In genomic region chr15:74497584-74497983, GRCh38 we compare ENCODE assay signal across 13 cellular contexts. TPM values are rescaled to one million over a fixed set of nuclear protein-coding genes. Genes with fewer than 3 reads are reported as not detected.
A peak's percentile ranks its signal among the peaks of the same experiment; 100 is the strongest.
DNase-seq lines count a peak whose midpoint lies in the region; ATAC-seq, FAIRE-seq and TF ChIP-seq lines count a peak whose summit lies in the region.
"Had no signal": no experiment of that assay in that cellular context is flagged by ENCODE, and none has a peak within 500 bp of the region (broad histone marks: within the 10 kb centered on the region; RNA-seq: fewer than 3 reads in every experiment).

No MANE protein-coding gene starts in this region.

- H2AFZ ChIP-seq in GM12878 (ENCODE audit: control insufficient read depth, low read depth, low read length), result no peak overlapping the region

- BruUV-seq in GM12878 (replicated peaks; lab: Mats Ljungman, UMichigan), result TSS peak; percentile 40

- DNase-seq in AG10803 (ENCODE audit: low read depth) (peak; percentile 12), MG63 (peak; percentile 35), NCI-H2227 treated with DMSO at 0.1 percent for 48 hours (lab: John Stamatoyannopoulos, UW) (peak; percentile 13), GM12878 (ENCODE audit: low read depth, low spot score) (peak; percentile 26), AML-193 (lab: John Stamatoyannopoulos, UW) (no peak), SW 1271 (lab: John Stamatoyannopoulos, UW) (no peak), foreskin melanocyte (no peak)
- no peak for DNase-seq in activated CD8-positive, alpha-beta memory T cell treated with anti-CD3 and anti-CD28 coated beads, Interleukin-2, amount 50 U/mL, for 4 hours
- DNase-seq: activated CD4-positive, alpha-beta T cell treated with anti-CD3 and anti-CD28 coated beads, Interleukin-2, amount 50 U/mL, for 4 hours; effector memory CD8-positive, alpha-beta T cell; IMR-90; naive thymus-derived CD4-positive, alpha-beta T cell; stimulated activated naive CD8-positive, alpha-beta T cell treated with anti-CD3 and anti-CD28 coated beads, Interleukin-15, Interleukin-2, amounts not matched to agents 100 U/mL and 50 U/mL, for 24 hours had no signal

- POLR2A ChIA-PET in GM12878 (lab: Charles Lee), result no interaction called here

- no peaks in the 10 kb centered on the region for H3K4me1 ChIP-seq in GM12878 (ENCODE audit: control insufficient read depth, insufficient read depth, low read length)

- H4K20me1 ChIP-seq in GM12878 (ENCODE audit: control insufficient read depth, insufficient read depth), result no peaks in the 10 kb centered on the region

- WGBS in GM12878 (ENCODE audit: insufficient coverage, insufficient replicate concordance, low lambda C conversion rate, missing lambda C conversion rate), result 50% methylated on average over 2 of the region's 2 CpGs

- SMC1A ChIA-PET in GM12878 (lab: Charles Lee; ENCODE audit: uncharacterized antibody, unreplicated experiment), result interaction anchor here (0.7 to 1.1 kb wide), 2 partner anchors 20 to 37 kb away, joined by 3 read pairs; no protein-coding TSS in a partner anchor

- FAIRE-seq in GM12878 (lab: Jason Lieb, UNC), result no peak

- RAD21 ChIA-PET in GM12878 (lab: Charles Lee; ENCODE audit: unreplicated experiment), result no interaction called here

- H3K36me3 ChIP-seq in MG63 (no peaks in the 10 kb centered on the region; the same call in 1 of the 2 replicates), GM12878 (ENCODE audit: control insufficient read depth in 2 of 2, insufficient read depth in 2 of 2, low read length in 1 of 2) (no peaks in the 10 kb centered on the region)

- no peaks in the 10 kb centered on the region for H3K79me2 ChIP-seq in GM12878 (ENCODE audit: control insufficient read depth, insufficient read depth, low read length)

- H3K9ac ChIP-seq in GM12878 (ENCODE audit: control insufficient read depth, insufficient read depth, low read length), result no peak overlapping the region

- H3K4me3 ChIP-seq in AG10803 (ENCODE audit: low read length) (no peak overlapping the region), MG63 (no peak overlapping the region), GM12878 (no peak overlapping the region)

- no peak overlapping the region for H3K4me2 ChIP-seq in GM12878 (ENCODE audit: control insufficient read depth, insufficient read depth)

- no peak for TF ChIP-seq CTCF in AG10803 (conservative IDR thresholded peaks at IDR 0.05; ENCODE audit: low read length)
- no peak for TF ChIP-seq CTCF in GM12878 (IDR thresholded peaks at IDR 0.05 in 2 of 3, conservative IDR thresholded peaks at IDR 0.05 in 1 of 3; ENCODE audit: control insufficient read depth in 2 of 3, extremely low read depth in 1 of 3, insufficient read depth in 1 of 3, low read depth in 3 of 3, low read length in 3 of 3)

- TF ChIP-seq EP300 in GM12878 (IDR thresholded peaks at IDR 0.05; ENCODE audit: borderline replicate concordance in 1 of 2, control insufficient read depth in 1 of 2, low read depth in 2 of 2, low read length in 2 of 2), result no peak

- CTCF ChIA-PET in GM12878 (lab: Yijun Ruan, JAX), result interaction anchor here (0.7 to 1.3 kb wide), 2 partner anchors 8 to 123 kb away, joined by 3 read pairs; no protein-coding TSS in a partner anchor

- no peak overlapping the region for H3K27ac ChIP-seq in GM12878 (ENCODE audit: control insufficient read depth, insufficient read depth)

- H3K27me3 ChIP-seq in MG63 (no peaks in the 10 kb centered on the region), GM12878 (replicated peaks in 1 of 2; ENCODE audit: control insufficient read depth in 2 of 2, insufficient read depth in 2 of 2, low read length in 1 of 2) (no peaks in the 10 kb centered on the region)

- TF ChIP-seq RAD21 in GM12878 (IDR thresholded peaks at IDR 0.05; ENCODE audit: insufficient read depth, low read depth, low read length), result no peak

- ATAC-seq in GM12878, result peak; percentile 75
- ATAC-seq: effector memory CD8-positive, alpha-beta T cell; naive thymus-derived CD4-positive, alpha-beta T cell; stimulated activated naive CD8-positive, alpha-beta T cell treated with anti-CD3 and anti-CD28 coated beads, Interleukin-15, Interleukin-2, amounts not matched to agents 100 U/mL and 50 U/mL, for 24 hours had no signal

- intact Hi-C loops in GM12878 (cut with micrococcal nuclease; ENCODE audit: unreplicated experiment), result no loop called here

- H3K9me3 ChIP-seq in MG63 (no peaks in the 10 kb centered on the region), GM12878 (replicated peaks; ENCODE audit: control insufficient read depth, insufficient read depth, low read length) (no peaks in the 10 kb centered on the region)

- in situ Hi-C loops in GM12878 (cut with MboI), result no loop called here

- no peak for TF ChIP-seq POLR2A in GM12878 (IDR thresholded peaks at IDR 0.05; ENCODE audit: low read depth, low read length)

TF ChIP-seq in GM12878, 131 proteins besides CTCF, POLR2A, EP300 and RAD21 (continues in another document):
- TF ChIP-seq HDGF (IDR thresholded peaks at IDR 0.05) (no peak), PBX3 (IDR thresholded peaks at IDR 0.05; ENCODE audit: insufficient replicate concordance, low read depth, low read length) (peak; percentile 73), ELK1 (IDR thresholded peaks at IDR 0.05; ENCODE audit: low read depth, low read length) (no peak), PKNOX1 (IDR thresholded peaks at IDR 0.05) (peak; percentile 94)

RNA-seq across cellular contexts. Expression of gene UBL7, which starts 36.6 kb away (rescaled TPM):
- total RNA-seq in MG63 (2014; rRNA removed; shearing (Covaris generic); ENCODE audit: low replicate concordance), result 90.0 and 116 TPM in 2 replicates
- 22.7 and 26.2 TPM in 2 replicates for total RNA-seq in GM12878 (2013; cell fraction: nucleolus; rRNA removed)
- total RNA-seq in GM12878 (2014; rRNA removed) (106 and 107 TPM in 2 replicates), GM12878 (2014; rRNA removed; fragmentation: Illumina TruSeq; extraction: Trizol) (44.3 and 46.6 TPM in 2 replicates), GM12878 (2021) (81.3 and 84.8 TPM in 2 replicates)
- polyA plus RNA-seq in GM12878 (2011; ENCODE audit: low read depth), result 33.5 TPM
- polyA plus RNA-seq in GM12878 (2011; rRNA removed) (72.6 and 89.7 TPM in 2 replicates), GM12878 (2014; fragmentation: Illumina TruSeq; extraction: Trizol) (61.3 and 90.5 TPM in 2 replicates), GM12878 (2014; fragmentation: Nextera tagmentation; extraction: Ambion mirVana) (10 to 100 TPM; 25.9 to 59.1 TPM), GM12878 (2014; rRNA removed) (117 and 135 TPM in 2 replicates), GM12878 (2016; fragmentation: Nextera tagmentation; extraction: Ambion mirVana) (100 to 1,000 TPM; 123 to 145 TPM)
- polyA plus RNA-seq in GM12878 (2011; cell fraction: cytosol; rRNA removed), result 138 and 156 TPM in 2 replicates
- polyA plus RNA-seq in GM12878 (2011; cell fraction: nucleus; rRNA removed), result 60.8 and 62.4 TPM in 2 replicates
- 57.3 and 69.1 TPM in 2 replicates for polyA plus RNA-seq in GM12878 (2012)
- polyA minus RNA-seq in GM12878 (2011; rRNA and poly(A)+ RNA removed), result 79.1 and 122 TPM in 2 replicates
- polyA minus RNA-seq in GM12878 (2011; cell fraction: cytosol; rRNA and poly(A)+ RNA removed), result 32.5 and 36.5 TPM in 2 replicates
- polyA minus RNA-seq in GM12878 (2011; cell fraction: nucleus; rRNA and poly(A)+ RNA removed), result 17.3 and 22.1 TPM in 2 replicates

RNA-seq across cellular contexts. Expression of gene ARID3B, which starts 43.4 kb away (rescaled TPM):
- 0.10 and 1.3 TPM in 2 replicates for total RNA-seq in MG63 (2014; rRNA removed; shearing (Covaris generic); ENCODE audit: low replicate concordance)
- total RNA-seq in GM12878 (2013; cell fraction: nucleolus; rRNA removed), result 84.5 and 96.1 TPM in 2 replicates
- 16.0 and 18.6 TPM in 2 replicates for total RNA-seq in GM12878 (2014; rRNA removed)
- total RNA-seq in GM12878 (2014; rRNA removed; fragmentation: Illumina TruSeq; extraction: Trizol), result 14.6 and 15.0 TPM in 2 replicates
- total RNA-seq in GM12878 (2021), result 29.3 and 32.8 TPM in 2 replicates
- 10.9 TPM for polyA plus RNA-seq in GM12878 (2011; ENCODE audit: low read depth)
- 13.5 and 25.2 TPM in 2 replicates for polyA plus RNA-seq in GM12878 (2011; rRNA removed)
- polyA plus RNA-seq in GM12878 (2011; cell fraction: cytosol; rRNA removed), result 25.6 and 29.9 TPM in 2 replicates
- polyA plus RNA-seq in GM12878 (2011; cell fraction: nucleus; rRNA removed), result 63.4 and 63.6 TPM in 2 replicates
- polyA plus RNA-seq in GM12878 (2012), result 19.4 and 25.4 TPM in 2 replicates
- 20.1 and 22.7 TPM in 2 replicates for polyA plus RNA-seq in GM12878 (2014; fragmentation: Illumina TruSeq; extraction: Trizol)
- polyA plus RNA-seq in GM12878 (2014; fragmentation: Nextera tagmentation; extraction: Ambion mirVana), result 1 to 10 TPM; 1.1 to 1.8 TPM
- polyA plus RNA-seq in GM12878 (2014; rRNA removed), result 33.4 and 38.7 TPM in 2 replicates
- 10 to 100 TPM; 33.0 to 33.4 TPM for polyA plus RNA-seq in GM12878 (2016; fragmentation: Nextera tagmentation; extraction: Ambion mirVana)
- 24.9 and 41.5 TPM in 2 replicates for polyA minus RNA-seq in GM12878 (2011; rRNA and poly(A)+ RNA removed)
- 11.7 and 12.0 TPM in 2 replicates for polyA minus RNA-seq in GM12878 (2011; cell fraction: cytosol; rRNA and poly(A)+ RNA removed)
- 21.8 and 35.0 TPM in 2 replicates for polyA minus RNA-seq in GM12878 (2011; cell fraction: nucleus; rRNA and poly(A)+ RNA removed)

Comparison
In these comparisons a context has a peak if more than half of its experiments do, and no peak if none do; other contexts are left out.
1. DNase-seq: peak in AG10803 (single experiment), MG63 (single experiment), NCI-H2227 treated with DMSO at 0.1 percent for 48 hours (single experiment) and GM12878 (single experiment); none in activated CD8-positive, alpha-beta memory T cell treated with anti-CD3 and anti-CD28 coated beads, Interleukin-2, amount 50 U/mL, for 4 hours (single experiment), AML-193 (0 of 2), SW 1271 (0 of 2) and foreskin melanocyte (single experiment).